In genomic region chr6:150006961-150007464, GRCh38 we compare ENCODE assay signal across 8 cellular contexts. TPM values are rescaled to one million over a fixed set of nuclear protein-coding genes. Genes with fewer than 3 reads are reported as not detected.
DNase-seq lines count a peak whose midpoint lies in the region; ATAC-seq and TF ChIP-seq lines count a peak whose summit lies in the region.

No MANE protein-coding gene starts in this region.

- no peaks in the 10 kb centered on the region for H3F3A ChIP-seq in OCI-LY1 (ENCODE audit: insufficient read depth, low read length)

- intact Hi-C loops in mammary epithelial cell (cut with micrococcal nuclease) (no loop called here), sigmoid colon (cut with DNase I) (no loop called here)

- no peaks in the 10 kb centered on the region for H3K9me2 ChIP-seq in OCI-LY1 (ENCODE audit: low read depth, low read length)

- H3K79me2 ChIP-seq in OCI-LY1 (ENCODE audit: insufficient read depth, low read length) (no peaks in the 10 kb centered on the region), mammary epithelial cell (ENCODE audit: insufficient read depth, low read length) (no peaks in the 10 kb centered on the region)

- CTCF ChIA-PET in mammary epithelial cell (lab: Charles Lee; ENCODE audit: low non-redundant PET), result interaction anchor here (0.6 to 0.7 kb wide), 5 partner anchors 18 to 808 kb away, joined by 3 to 15 read pairs (median 7); no protein-coding TSS in a partner anchor

- H3K4me3 Mint-ChIP-seq in osteocyte (ENCODE audit: unreplicated experiment), result no peak overlapping the region

- no peak overlapping the region for H3K27ac Mint-ChIP-seq in osteocyte (ENCODE audit: unreplicated experiment)

- H3K36me3 Mint-ChIP-seq in osteocyte (ENCODE audit: unreplicated experiment), result no peaks in the 10 kb centered on the region

- H3K4me1 Mint-ChIP-seq in osteocyte (ENCODE audit: unreplicated experiment), result peaks cover 10% of the 10 kb centered on the region

- H3K4me2 ChIP-seq in OCI-LY1 (ENCODE audit: low read length), result no peak overlapping the region
- H3K4me2 ChIP-seq in mammary epithelial cell (ENCODE audit: insufficient read depth, low read depth, low read length), result no peak overlapping the region

- in situ Hi-C loops in ACHN (cut with HindIII; ENCODE audit: low pct_ligation_motif_present, low pct_unique_long_range_greater_than_20kb, low sequenced_read_pairs), result no loop called here
- in situ Hi-C loops in mammary epithelial cell (cut with MboI; ENCODE audit: low sequenced_read_pairs in 2 of 2), result loop anchor here in 1 of 2 donors (25.0 kb wide), 1 partner anchor 170 kb away; no protein-coding TSS in a partner anchor

- H3K9me3 ChIP-seq in OCI-LY1 (ENCODE audit: low read length), result no peaks in the 10 kb centered on the region
- no peaks in the 10 kb centered on the region for H3K9me3 ChIP-seq in mammary epithelial cell (replicated peaks; ENCODE audit: insufficient read depth, low read length)
- H3K9me3 ChIP-seq in sigmoid colon, result no peaks in the 10 kb centered on the region

- H3K36me3 ChIP-seq in OCI-LY1 (ENCODE audit: insufficient read depth, low read length) (no peaks in the 10 kb centered on the region; the same call in 1 of the 2 replicates), mammary epithelial cell (ENCODE audit: insufficient read depth, low read length) (no peaks in the 10 kb centered on the region), sigmoid colon (no peaks in the 10 kb centered on the region)

- no peaks in the 10 kb centered on the region for H3K27me3 ChIP-seq in OCI-LY1 (ENCODE audit: insufficient read depth, low read length)
- no peaks in the 10 kb centered on the region for H3K27me3 ChIP-seq in mammary epithelial cell (ENCODE audit: insufficient read depth, low read length)
- peaks cover 0 to 91% (median 48%) of the 10 kb centered on the region in 3 donors for H3K27me3 ChIP-seq in sigmoid colon

- H4K20me1 ChIP-seq in OCI-LY1 (ENCODE audit: insufficient read depth, low read length), result no peaks in the 10 kb centered on the region
- no peaks in the 10 kb centered on the region for H4K20me1 ChIP-seq in mammary epithelial cell (ENCODE audit: insufficient read depth, low read length)

- no TSS peak for BruUV-seq in mammary epithelial cell (replicated peaks; lab: Mats Ljungman, UMichigan)

- no peak overlapping the region for H2AFZ ChIP-seq in OCI-LY1 (ENCODE audit: low read length)
- no peak overlapping the region for H2AFZ ChIP-seq in mammary epithelial cell (ENCODE audit: low read depth, low read length)

- DNase-seq in ACHN, result peak; percentile 29
- DNase-seq in mammary epithelial cell, result no peak
- peak; percentile 56 for DNase-seq in osteocyte (ENCODE audit: extremely low spot score, unreplicated experiment)
- DNase-seq in sigmoid colon, result no peak

- H3K27ac ChIP-seq in OCI-LY1 (ENCODE audit: low read depth, low read length, poor library complexity, severe bottlenecking), result no peak overlapping the region
- no peak overlapping the region for H3K27ac ChIP-seq in mammary epithelial cell (ENCODE audit: insufficient read depth, low read depth, low read length)
- H3K27ac ChIP-seq in sigmoid colon, result no peak overlapping the region

- TF ChIP-seq EP300 in sigmoid colon (IDR thresholded peaks at IDR 0.05), result no peak

- H3K9ac ChIP-seq in OCI-LY1 (ENCODE audit: low read length) (no peak overlapping the region), mammary epithelial cell (ENCODE audit: insufficient read depth, low read length) (no peak overlapping the region)

- TF ChIP-seq CTCF in GM12875 (IDR thresholded peaks at IDR 0.05; ENCODE audit: borderline replicate concordance, insufficient read depth, low read depth, low read length) (peak; percentile 41; the same call in 1 of the 2 replicates), OCI-LY1 (IDR thresholded peaks at IDR 0.05; ENCODE audit: low read length) (peak; percentile 53), mammary epithelial cell (conservative IDR thresholded peaks at IDR 0.05 in 1 of 2, IDR thresholded peaks at IDR 0.05 in 1 of 2; ENCODE audit: extremely low read depth in 1 of 2, insufficient read depth in 1 of 2, low read depth in 1 of 2, low read length in 2 of 2) (peak; percentile 37 to 54), osteocyte (IDR thresholded peaks at IDR 0.05) (peak; percentile 61), sigmoid colon (IDR thresholded peaks at IDR 0.05) (no peak)

- peaks cover 12% of the 10 kb centered on the region for H3K4me1 ChIP-seq in OCI-LY1 (ENCODE audit: insufficient read depth, low read length, severe bottlenecking)
- H3K4me1 ChIP-seq in mammary epithelial cell (ENCODE audit: insufficient read depth, low read length), result peaks cover 14% of the 10 kb centered on the region
- peaks cover 0 to 17% (median 15%) of the 10 kb centered on the region in 4 donors for H3K4me1 ChIP-seq in sigmoid colon

- no peak for TF ChIP-seq POLR2A in sigmoid colon (IDR thresholded peaks at IDR 0.05)

- peaks cover 46% of the 10 kb centered on the region for H3K27me3 Mint-ChIP-seq in osteocyte (ENCODE audit: unreplicated experiment)

- WGBS in mammary epithelial cell (ENCODE audit: low coverage, missing lambda C conversion rate), result 73% methylated on average over 7 of the region's 7 CpGs
- WGBS in sigmoid colon, 2 donors, result 66 to 68% methylated on average over 7 of the region's 7 CpGs

- dilution Hi-C loops in mammary epithelial cell (cut with HindIII; ENCODE audit: low sequenced_read_pairs), result no loop called here

- H3K4me3 ChIP-seq in GM12875 (ENCODE audit: low read depth, low read length), result no peak overlapping the region
- H3K4me3 ChIP-seq in OCI-LY1 (ENCODE audit: low read depth, low read length, poor library complexity, severe bottlenecking), result no peak overlapping the region
- no peak overlapping the region for H3K4me3 ChIP-seq in mammary epithelial cell (replicated peaks in 1 of 3; ENCODE audit: insufficient read depth in 1 of 3, low read depth in 2 of 3, low read length in 3 of 3)
- no peak overlapping the region for H3K4me3 ChIP-seq in sigmoid colon

- H3K9me3 Mint-ChIP-seq in osteocyte (ENCODE audit: unreplicated experiment), result no peaks in the 10 kb centered on the region

- no peak for ATAC-seq in HG03045 (IDR thresholded peaks at IDR 0.05; ENCODE audit: unreplicated experiment)
- ATAC-seq in GM21515 (IDR thresholded peaks at IDR 0.05; ENCODE audit: unreplicated experiment), result no peak

RNA-seq across cellular contexts. Expression of gene RAET1L, which starts 18.3 kb away (rescaled TPM):
- total RNA-seq in mammary epithelial cell (1 to 10 TPM; 1.0 to 2.6 TPM), osteocyte (not detected in 2 replicates), sigmoid colon (not detected)
- polyA plus RNA-seq in mammary epithelial cell (3.3 TPM), sigmoid colon (not detected)
- polyA minus RNA-seq in mammary epithelial cell, result not detected

RNA-seq across cellular contexts. Expression of gene ULBP1, which starts 43.3 kb away (rescaled TPM):
- total RNA-seq in mammary epithelial cell, result 10 to 100 TPM in 1 of 2 donors, 1 to 10 TPM in 1; 5.2 to 23.5 TPM
- 1.3 TPM for polyA plus RNA-seq in mammary epithelial cell
- polyA minus RNA-seq in mammary epithelial cell, result not detected
- total RNA-seq in osteocyte, result 10.7 and 11.5 TPM in 2 replicates
- under 1 TPM in 1 of 4 donors, not detected in 3; 0.55 TPM for total RNA-seq in sigmoid colon
- under 1 TPM in 1 of 3 donors, not detected in 2; 0.09 TPM for polyA plus RNA-seq in sigmoid colon

Comparison
In these comparisons a context has a peak if more than half of its experiments do, and no peak if none do; other contexts are left out.
1. DNase-seq: peak in ACHN (single experiment) and osteocyte (single experiment); none in mammary epithelial cell (single experiment) and sigmoid colon (single experiment).
2. CTCF ChIP-seq: peak in GM12875 (single experiment), OCI-LY1 (single experiment), mammary epithelial cell (2 of 2) and osteocyte (single experiment); none in sigmoid colon (0 of 4).